ENCODE assay signal across 8 cellular contexts in the genomic region with DNA sequence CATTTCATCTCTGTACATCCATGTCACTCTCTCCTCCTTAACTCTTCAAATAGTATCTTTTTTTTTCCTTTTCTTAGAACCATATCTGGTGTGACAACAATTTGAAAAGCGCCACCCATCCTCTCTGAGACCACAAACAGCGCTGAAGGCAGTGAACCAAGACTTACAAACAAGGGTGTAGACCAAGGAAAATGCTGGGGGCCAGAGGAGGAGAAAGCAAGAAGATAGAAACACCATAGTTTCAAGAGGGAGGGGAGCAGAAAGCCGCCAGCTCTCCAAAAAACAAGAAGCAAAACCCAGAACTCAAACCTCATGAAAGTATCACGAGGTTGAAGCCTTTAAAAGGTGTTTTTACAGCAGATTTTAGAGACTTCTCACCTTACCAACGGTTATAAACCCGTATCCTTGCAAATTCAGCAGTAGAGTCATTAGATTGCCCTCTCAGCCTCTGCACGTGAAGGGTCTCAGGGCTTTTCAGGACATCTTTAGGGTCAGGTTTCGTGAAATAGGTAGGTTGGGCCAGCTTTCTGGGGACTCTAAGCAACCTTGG.
DNase-seq lines count a peak whose midpoint lies in the region; ATAC-seq and FAIRE-seq lines count a peak whose summit lies in the region.

No MANE protein-coding gene starts in this region.

- DNase-seq in GM18507 (ENCODE audit: extremely low spot score, insufficient read length, low read depth) (peak; percentile 49), DMS114 treated with DMSO at 0.1 percent for 48 hours (lab: John Stamatoyannopoulos, UW; ENCODE audit: unreplicated experiment) (no peak), putamen (ENCODE audit: low spot score) (no peak), inferior parietal cortex (ENCODE audit: extremely low spot score) (no peak), RCC 7860 (ENCODE audit: low spot score) (no peak)
- DNase-seq in effector memory CD4-positive, alpha-beta T cell = no peak

- peak overlapping the region; percentile 71 for H3K27ac ChIP-seq in effector memory CD4-positive, alpha-beta T cell (ENCODE audit: insufficient read depth, low read length, poor library complexity, severe bottlenecking)

- ATAC-seq in GM21528 (IDR thresholded peaks at IDR 0.05; ENCODE audit: low FRiP score, unreplicated experiment) (peak; percentile 87), HG03575 (IDR thresholded peaks at IDR 0.05; ENCODE audit: extremely low read depth, insufficient number of reproducible peaks, low FRiP score, unreplicated experiment) (peak; percentile 76)

- H3K27me3 ChIP-seq in effector memory CD4-positive, alpha-beta T cell (replicated peaks; ENCODE audit: control insufficient read depth, insufficient read depth, low read length, poor library complexity, severe bottlenecking) = no peaks in the 10 kb centered on the region

- no peak overlapping the region for H3K4me3 ChIP-seq in effector memory CD4-positive, alpha-beta T cell (ENCODE audit: insufficient read depth, low read depth, low read length, poor library complexity, severe bottlenecking)

- peaks cover 65% of the 10 kb centered on the region for H3K4me1 ChIP-seq in effector memory CD4-positive, alpha-beta T cell (ENCODE audit: control insufficient read depth, insufficient read depth, low read length, poor library complexity, severe bottlenecking)

- H3K36me3 ChIP-seq in effector memory CD4-positive, alpha-beta T cell (ENCODE audit: control insufficient read depth, insufficient read depth, low read length) = peaks cover 8% of the 10 kb centered on the region

- H3K9me3 ChIP-seq in effector memory CD4-positive, alpha-beta T cell (ENCODE audit: control insufficient read depth, low read length) = peaks cover 13% of the 10 kb centered on the region

- FAIRE-seq in GM18507 (lab: Jason Lieb, UNC) = peak; percentile 99
- no peak for FAIRE-seq in RCC 7860 (lab: Jason Lieb, UNC)
